1 cellular context compared by ENCODE assay signal in genomic region chr4:11416767-11417113, GRCh38.
TF ChIP-seq lines count a peak whose summit lies in the region.

No MANE protein-coding gene starts in this region.

TF ChIP-seq in GM12878, 131 proteins besides CTCF, POLR2A, EP300 and RAD21:
- TF ChIP-seq SIX5 (IDR thresholded peaks at IDR 0.05; ENCODE audit: low read depth, low read length, severe bottlenecking) (no peak), HDAC2 (IDR thresholded peaks at IDR 0.05) (no peak), POLR2AphosphoS5 (IDR thresholded peaks at IDR 0.05; ENCODE audit: low read length) (no peak), NFIC (IDR thresholded peaks at IDR 0.05; ENCODE audit: low read depth, low read length) (no peak), MAX (IDR thresholded peaks at IDR 0.05; ENCODE audit: low read depth, low read length) (no peak), IKZF1 (conservative IDR thresholded peaks at IDR 0.05) (no peak), PAX5 (IDR thresholded peaks at IDR 0.05; ENCODE audit: borderline replicate concordance, low read depth, low read length) (no peak), LARP7 (IDR thresholded peaks at IDR 0.05) (no peak)
TF ChIP-seq in GM12878: peak in this region for 0.
